Comparison of ENCODE assay signal across 8 cellular contexts in the genomic region with DNA sequence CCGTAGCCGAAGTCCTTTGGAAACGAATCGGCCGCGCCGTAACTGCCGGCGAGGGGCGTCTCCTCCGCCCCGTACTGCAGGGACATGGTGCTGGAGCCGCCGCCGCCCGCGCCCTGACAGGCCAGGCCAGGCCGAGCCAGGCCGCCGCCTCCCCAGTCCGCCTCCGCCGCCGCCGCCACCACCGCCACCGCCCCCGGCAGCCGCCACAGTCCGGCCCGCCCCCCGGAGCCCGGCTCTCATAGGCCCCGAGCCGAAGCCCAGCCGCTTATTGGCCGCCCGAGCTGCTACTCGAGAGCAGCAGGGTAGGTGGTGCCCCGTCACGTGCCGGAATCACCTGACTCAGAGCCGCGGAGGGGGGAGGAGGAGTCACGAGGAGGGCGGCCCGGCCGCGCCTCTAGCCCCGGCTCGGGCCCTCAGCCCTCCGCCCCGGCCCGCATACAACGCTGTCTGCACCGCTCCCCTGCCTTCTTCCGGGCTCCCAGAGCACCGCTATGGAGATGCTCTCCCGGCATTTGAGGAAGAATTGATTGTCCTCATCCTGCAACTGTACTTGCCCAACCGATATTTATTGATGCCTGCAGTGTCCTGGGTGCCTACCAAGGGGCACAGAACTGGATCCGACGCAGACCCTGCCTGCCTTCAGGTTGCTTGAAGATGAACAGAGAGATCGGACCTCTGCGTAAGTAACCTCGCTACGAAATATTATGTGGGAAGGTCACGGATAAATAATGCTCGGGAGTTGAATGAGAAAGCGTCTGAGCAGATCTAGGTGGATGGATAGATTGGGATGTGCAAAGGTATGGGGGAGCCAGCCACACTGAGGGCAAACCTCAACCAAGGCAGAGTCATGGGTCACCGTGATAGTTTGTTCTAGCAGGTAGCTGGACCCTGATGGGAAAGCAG. TPM values are rescaled to one million over a fixed set of nuclear protein-coding genes. Genes with fewer than 3 reads are reported as not detected.
A peak's percentile ranks its signal among the peaks of the same experiment; 100 is the strongest.
DNase-seq lines count a peak whose midpoint lies in the region; ATAC-seq and TF ChIP-seq lines count a peak whose summit lies in the region.

A gene with protein sequence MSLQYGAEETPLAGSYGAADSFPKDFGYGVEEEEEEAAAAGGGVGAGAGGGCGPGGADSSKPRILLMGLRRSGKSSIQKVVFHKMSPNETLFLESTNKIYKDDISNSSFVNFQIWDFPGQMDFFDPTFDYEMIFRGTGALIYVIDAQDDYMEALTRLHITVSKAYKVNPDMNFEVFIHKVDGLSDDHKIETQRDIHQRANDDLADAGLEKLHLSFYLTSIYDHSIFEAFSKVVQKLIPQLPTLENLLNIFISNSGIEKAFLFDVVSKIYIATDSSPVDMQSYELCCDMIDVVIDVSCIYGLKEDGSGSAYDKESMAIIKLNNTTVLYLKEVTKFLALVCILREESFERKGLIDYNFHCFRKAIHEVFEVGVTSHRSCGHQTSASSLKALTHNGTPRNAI (minus strand): TSS at position 212 of the 903 bp plus-strand sequence. CDS start 126 bp downstream, at position 86.

- peaks cover 25 to 41% of the 10 kb centered on the region in 2 donors for H3K4me1 Mint-ChIP-seq in natural killer cell

- H3K27ac Mint-ChIP-seq in natural killer cell, result peak within 1 kb of the TSS; percentile 83 to 88

- TF ChIP-seq CTCF in natural killer cell (IDR thresholded peaks at IDR 0.05), result no peak

- peaks cover 13% of the 10 kb centered on the region for H3K36me3 ChIP-seq in H7 (replicated peaks; ENCODE audit: control insufficient read depth, insufficient read depth, low read length)

- peak within 1 kb of the TSS; percentile 95 for H3K4me3 ChIP-seq in H7 (ENCODE audit: insufficient read depth, low read depth, low read length)

- no peaks in the 10 kb centered on the region for H3K36me3 Mint-ChIP-seq in natural killer cell

- H3K27me3 Mint-ChIP-seq in natural killer cell (ENCODE audit: low read depth in 2 of 2), result no peaks in the 10 kb centered on the region

- DNase-seq in ELR (ENCODE audit: low read depth) (peak; percentile 99), H7 (peak; percentile 100), M059J (ENCODE audit: low read depth) (peak; percentile 99), fibroblast of peridontal ligament (ENCODE audit: extremely low read depth) (peak; percentile 96), natural killer cell (peak; percentile 98)
- DNase-seq in activated T-helper 9 cell treated with anti-CD3 and anti-CD28 coated beads, Interleukin-2, amount 50 U/mL, for 16 hours (ENCODE audit: low read depth), result peak; percentile 98
- peak; percentile 93 to 98 (median 94) for DNase-seq in stimulated activated naive CD4-positive, alpha-beta T cell (lab: John Stamatoyannopoulos, UW)

- peak within 1 kb of the TSS; percentile 94 for H3K4me3 Mint-ChIP-seq in natural killer cell

- intact Hi-C loops in natural killer cell (cut with micrococcal nuclease), result loop anchor here (1.0 to 2.0 kb wide), 2 partner anchors 13 to 167 kb away; partner anchors contain the start of genes MYCBP and NDUFS5

- peak; percentile 95 to 99 (median 97) for ATAC-seq in natural killer cell

- no peaks in the 10 kb centered on the region; the same call in 1 of the 2 replicates for H3K27me3 ChIP-seq in H7 (ENCODE audit: control insufficient read depth, insufficient read depth, low read length)

- TF ChIP-seq POLR2A in Raji (IDR thresholded peaks at IDR 0.05; ENCODE audit: insufficient read depth, low read depth, low read length), result peak; percentile 79; the same call in 1 of the 2 replicates

- H3K9me3 Mint-ChIP-seq in natural killer cell, result no peaks in the 10 kb centered on the region

RNA-seq across cellular contexts. Expression of the gene that starts here (rescaled TPM):
- 11.2 and 12.3 TPM in 2 replicates for total RNA-seq in H7 (2014; rRNA removed; shearing (Covaris generic))
- total RNA-seq in M059J (2014; rRNA removed; shearing (Covaris generic)), result 18.9 and 31.7 TPM in 2 replicates
- 10 to 100 TPM; 15.9 to 24.9 (median 22.0) TPM for total RNA-seq in natural killer cell

Comparison
In these comparisons a context has a peak if more than half of its experiments do, and no peak if none do; other contexts are left out.
1. Peak in every context shown above with its lines: DNase-seq, ATAC-seq and H3K4me3 ChIP-seq.